ENCODE assay signal across 12 cellular contexts in the genomic region with DNA sequence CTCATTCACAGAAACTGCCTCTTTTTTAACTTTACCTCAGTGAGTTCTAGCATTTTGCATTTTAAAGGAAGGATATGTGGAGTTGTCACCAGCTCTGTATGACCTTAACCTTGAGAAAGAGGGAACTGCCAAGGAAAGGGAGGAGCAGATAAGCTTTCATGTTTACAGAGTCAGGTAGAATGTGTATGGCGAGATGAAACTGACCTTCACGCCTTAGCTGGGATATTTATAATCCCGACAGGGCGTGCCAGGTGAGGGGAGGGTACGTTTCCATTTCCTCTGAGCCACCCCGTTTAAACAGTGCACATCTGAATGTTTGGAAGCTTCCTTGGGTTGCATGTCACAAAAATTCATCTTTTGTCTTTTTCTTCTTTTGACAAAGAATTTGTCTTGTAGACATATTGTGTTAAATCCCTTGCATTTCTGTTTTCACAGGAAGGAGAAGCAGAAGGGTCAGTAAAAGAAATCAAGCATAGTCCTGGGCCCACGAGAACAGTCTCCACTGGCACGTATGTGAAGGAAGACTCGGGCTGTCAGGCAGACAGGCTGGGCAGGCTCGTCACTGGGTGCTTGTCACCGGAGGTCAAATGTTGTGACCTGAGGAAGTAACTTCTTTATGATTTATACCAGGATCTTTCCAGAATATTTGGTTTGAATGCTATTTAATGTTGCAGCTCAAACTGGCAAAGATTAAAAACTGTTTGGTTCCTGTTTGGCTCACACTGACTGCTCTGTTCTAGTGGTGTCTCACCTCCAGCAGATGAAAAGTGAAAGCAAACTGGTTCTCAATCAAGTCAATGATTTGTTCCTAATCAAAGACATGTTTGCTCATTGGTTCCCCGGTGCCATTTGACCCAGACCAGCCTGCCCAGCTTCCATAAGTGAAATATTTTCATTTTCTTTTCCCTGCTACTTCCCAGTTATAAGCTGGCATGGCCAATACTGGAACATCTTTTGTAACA. TPM values are rescaled to one million over a fixed set of nuclear protein-coding genes. Genes with fewer than 3 reads are reported as not detected.
A peak's percentile ranks its signal among the peaks of the same experiment; 100 is the strongest.
DNase-seq lines count a peak whose midpoint lies in the region; ATAC-seq lines count a peak whose summit lies in the region.
"Had no signal": no experiment of that assay in that cellular context is flagged by ENCODE, and none has a peak within 500 bp of the region (broad histone marks: within the 10 kb centered on the region; RNA-seq: fewer than 3 reads in every experiment).

No MANE protein-coding gene starts in this region.

- H3K79me2 ChIP-seq in trophoblast cell (ENCODE audit: control insufficient read depth, insufficient read depth, low read length, poor library complexity): no peaks in the 10 kb centered on the region

- WGBS in trophoblast cell (ENCODE audit: extremely low coverage, insufficient coverage, insufficient read length): no CpG with 5 or more reads among the region's 12 CpGs

- H3K4me1 Mint-ChIP-seq in T-helper 1 cell treated with Interleukin-12 subunit alpha and Interleukin-12 subunit beta and Interleukin-4 antibody, amounts not matched to agents 30 μg/mL and 1 μg/mL, for 36 hours (ENCODE audit: low read depth): peaks cover 25% of the 10 kb centered on the region

- H3K9ac ChIP-seq in subcutaneous abdominal adipose tissue (ENCODE audit: low read length in 5 of 5) (peak overlapping the region in 2 of 5 donors; percentile 28), trophoblast cell (ENCODE audit: low read length) (no peak overlapping the region)

- no peak overlapping the region for H2AFZ ChIP-seq in trophoblast cell (ENCODE audit: insufficient read depth, low read length, poor library complexity)

- H3K9me3 ChIP-seq in subcutaneous abdominal adipose tissue (ENCODE audit: control insufficient read depth in 5 of 5, low read length in 5 of 5) (no peaks in the 10 kb centered on the region), trophoblast cell (ENCODE audit: insufficient read depth, low read depth, low read length) (no peaks in the 10 kb centered on the region)
- H3K9me3 ChIP-seq: upper lobe of right lung had no signal

- no peak overlapping the region for H2BK120ac ChIP-seq in trophoblast cell (ENCODE audit: insufficient read depth, low read length, poor library complexity)

- no peak overlapping the region for H2BK5ac ChIP-seq in trophoblast cell (ENCODE audit: low read depth, low read length, poor library complexity)

- peak; percentile 8 for DNase-seq in activated T-cell treated with anti-CD3 and anti-CD28 coated beads for 1 hour (ENCODE audit: low read depth)
- no peak for DNase-seq in activated T-cell treated with anti-CD3 and anti-CD28 coated beads, Interleukin-2, amount 50 U/mL, for 48 hours
- DNase-seq in left cardiac atrium: no peak
- DNase-seq in SHP77 (lab: John Stamatoyannopoulos, UW): no peak
- DNase-seq in DMS153 (lab: John Stamatoyannopoulos, UW): no peak
- no peak for DNase-seq in trophoblast cell
- DNase-seq: NCI-H2081 treated with DMSO at 0.1 percent for 48 hours, upper lobe of right lung had no signal

- no peak overlapping the region for H4K8ac ChIP-seq in trophoblast cell (ENCODE audit: low read depth, low read length)

- H3K14ac ChIP-seq in trophoblast cell (ENCODE audit: low read length): no peak overlapping the region

- H3K4me3 ChIP-seq in subcutaneous abdominal adipose tissue (ENCODE audit: low read depth in 1 of 5, low read length in 5 of 5) (no peak overlapping the region), trophoblast cell (ENCODE audit: low read depth, low read length) (no peak overlapping the region)
- H3K4me3 ChIP-seq: upper lobe of right lung had no signal

- no peaks in the 10 kb centered on the region for H3K27me3 Mint-ChIP-seq in T-helper 1 cell treated with Interleukin-12 subunit alpha and Interleukin-12 subunit beta and Interleukin-4 antibody, amounts not matched to agents 30 μg/mL and 1 μg/mL, for 36 hours (ENCODE audit: low read depth)

- no peaks in the 10 kb centered on the region for H3K27me3 ChIP-seq in subcutaneous abdominal adipose tissue (ENCODE audit: control insufficient read depth in 5 of 5, insufficient read depth in 4 of 5, low read length in 5 of 5)
- H3K27me3 ChIP-seq in trophoblast cell (ENCODE audit: insufficient read depth, low read length): no peaks in the 10 kb centered on the region
- H3K27me3 ChIP-seq: upper lobe of right lung had no signal

- ATAC-seq in left cardiac atrium: peak; percentile 49 to 51
- ATAC-seq: SK-N-SH treated with all-trans-retinoic acid at 6 μM for 48 hours, upper lobe of right lung had no signal

- no peak overlapping the region for H3K18ac ChIP-seq in trophoblast cell (ENCODE audit: low read length)

- H3K4ac ChIP-seq in trophoblast cell (ENCODE audit: low read depth, low read length): no peak overlapping the region

- H3K4me1 ChIP-seq in subcutaneous abdominal adipose tissue (ENCODE audit: control insufficient read depth in 5 of 5, insufficient read depth in 5 of 5, low read length in 5 of 5) (peaks cover 4 to 26% (median 24%) of the 10 kb centered on the region in 5 donors), trophoblast cell (ENCODE audit: control insufficient read depth in 1 of 2, insufficient read depth in 2 of 2, low read length in 2 of 2) (peaks cover 0 to 2% of the 10 kb centered on the region in 2 experiments)

- H3K36me3 ChIP-seq in subcutaneous abdominal adipose tissue (ENCODE audit: control insufficient read depth in 5 of 5, insufficient read depth in 5 of 5, low read length in 5 of 5) (peaks cover 25 to 71% (median 63%) of the 10 kb centered on the region in 5 donors), trophoblast cell (ENCODE audit: control insufficient read depth in 1 of 2, insufficient read depth in 2 of 2, low read length in 2 of 2) (peaks cover 27 to 29% of the 10 kb centered on the region in 2 experiments)

- no peak overlapping the region for H2AK5ac ChIP-seq in trophoblast cell (ENCODE audit: low read length)

- H3K4me2 ChIP-seq in trophoblast cell (ENCODE audit: low read length): no peak overlapping the region

- peaks cover 57% of the 10 kb centered on the region for H3K36me3 Mint-ChIP-seq in T-helper 1 cell treated with Interleukin-12 subunit alpha and Interleukin-12 subunit beta and Interleukin-4 antibody, amounts not matched to agents 30 μg/mL and 1 μg/mL, for 36 hours (ENCODE audit: low read depth)

- no peak overlapping the region for H4K12ac ChIP-seq in trophoblast cell (ENCODE audit: low read depth, low read length)

- H3K23ac ChIP-seq in trophoblast cell (ENCODE audit: low read length): no peak overlapping the region

- peak overlapping the region; percentile 68 for H3K27ac Mint-ChIP-seq in T-helper 1 cell treated with Interleukin-12 subunit alpha and Interleukin-12 subunit beta and Interleukin-4 antibody, amounts not matched to agents 30 μg/mL and 1 μg/mL, for 36 hours

- intact Hi-C loops in left cardiac atrium (cut with DNase I): no loop called here

- no peak overlapping the region for H2BK12ac ChIP-seq in trophoblast cell (ENCODE audit: low read length)

- no peak overlapping the region for H4K91ac ChIP-seq in trophoblast cell (ENCODE audit: low read depth, low read length)

- peaks cover 2% of the 10 kb centered on the region for H3K79me1 ChIP-seq in trophoblast cell (ENCODE audit: low read length)

- no peaks in the 10 kb centered on the region for H3K9me3 Mint-ChIP-seq in T-helper 1 cell treated with Interleukin-12 subunit alpha and Interleukin-12 subunit beta and Interleukin-4 antibody, amounts not matched to agents 30 μg/mL and 1 μg/mL, for 36 hours

- peak overlapping the region; percentile 69 for H3K27ac ChIP-seq in subcutaneous abdominal adipose tissue (ENCODE audit: low read depth, low read length)
- H3K27ac ChIP-seq in trophoblast cell (ENCODE audit: low read depth, low read length): no peak overlapping the region
- H3K27ac ChIP-seq: epithelial cell of prostate, upper lobe of right lung had no signal

- H3K4me3 Mint-ChIP-seq in T-helper 1 cell treated with Interleukin-12 subunit alpha and Interleukin-12 subunit beta and Interleukin-4 antibody, amounts not matched to agents 30 μg/mL and 1 μg/mL, for 36 hours: peak overlapping the region; percentile 27

RNA-seq across cellular contexts. Expression of a gene that starts 16.1 kb away (rescaled TPM):
- 100 to 1,000 TPM in 1 of 2 donors, 10 to 100 TPM in 1; 95.1 to 123 TPM for total RNA-seq in left cardiac atrium
- 28.7 and 29.8 TPM in 2 replicates for polyA plus RNA-seq in trophoblast cell (2013)

RNA-seq across cellular contexts. Expression of a gene that starts 45.2 kb away (rescaled TPM):
- total RNA-seq in left cardiac atrium: 1 to 10 TPM; 1.3 TPM
- 12.6 and 14.3 TPM in 2 replicates for polyA plus RNA-seq in trophoblast cell (2013)
